Comparison of ENCODE assay signal across 9 cellular contexts in the genomic region with DNA sequence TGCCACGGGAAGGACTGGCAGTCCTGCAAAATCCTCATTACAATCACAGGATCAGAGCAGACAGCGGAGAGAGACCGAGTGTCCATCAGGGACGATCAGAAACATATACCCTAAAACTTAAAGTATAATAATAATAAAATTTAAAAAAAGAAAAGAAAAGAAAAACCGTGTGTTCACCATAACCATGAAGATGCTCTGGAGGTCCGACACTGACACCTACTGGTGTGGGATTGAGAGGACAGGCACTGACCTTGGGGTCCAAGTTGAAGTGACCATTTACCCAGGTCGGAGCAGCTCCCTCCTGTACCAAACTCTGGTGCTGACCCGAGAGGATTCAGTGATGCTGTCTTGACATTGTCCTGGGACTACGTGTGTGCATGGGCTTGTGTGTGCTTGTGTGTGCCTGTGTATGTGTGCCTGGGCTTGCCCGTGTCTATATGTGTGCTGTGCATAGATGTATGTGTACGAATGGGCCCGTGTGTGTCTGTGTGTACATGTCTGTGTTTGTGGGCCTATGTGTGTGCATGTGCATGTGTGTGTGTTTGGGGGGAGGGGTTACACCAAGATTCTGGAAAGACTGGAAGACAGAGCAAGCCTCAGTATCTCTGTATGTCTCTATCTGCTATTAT. TPM values are rescaled to one million over a fixed set of nuclear protein-coding genes. Genes with fewer than 3 reads are reported as not detected.
DNase-seq lines count a peak whose midpoint lies in the region; TF ChIP-seq lines count a peak whose summit lies in the region.
"Had no signal": no experiment of that assay in that cellular context is flagged by ENCODE, and none has a peak within 500 bp of the region (broad histone marks: within the 10 kb centered on the region; RNA-seq: fewer than 3 reads in every experiment).

No MANE protein-coding gene starts in this region.

- H3K4me1 ChIP-seq in H9 (ENCODE audit: insufficient read depth, low read length) = no peaks in the 10 kb centered on the region
- no peaks in the 10 kb centered on the region for H3K4me1 ChIP-seq in osteoblast (ENCODE audit: insufficient read depth, low read length)
- H3K4me1 ChIP-seq in ascending aorta = no peaks in the 10 kb centered on the region

- no peaks in the 10 kb centered on the region for H3K27me3 ChIP-seq in H9 (ENCODE audit: insufficient read depth, low read length)
- H3K27me3 ChIP-seq in osteoblast (ENCODE audit: insufficient read depth, low read length) = peaks cover 16% of the 10 kb centered on the region
- H3K27me3 ChIP-seq in ascending aorta = no peaks in the 10 kb centered on the region

- H3K9me3 ChIP-seq in H9 (ENCODE audit: control insufficient read depth, low read depth, low read length) (no peaks in the 10 kb centered on the region), osteoblast (ENCODE audit: low read depth, low read length) (no peaks in the 10 kb centered on the region), ascending aorta (no peaks in the 10 kb centered on the region)

- H3K4ac ChIP-seq in H9 (ENCODE audit: low read depth, low read length) = no peak overlapping the region

- no peak overlapping the region for H3K4me3 Mint-ChIP-seq in H9

- H2AK5ac ChIP-seq in H9 (ENCODE audit: insufficient read length, low read length) = no peak overlapping the region

- H3K18ac ChIP-seq in H9 (ENCODE audit: insufficient read length, low read depth, low read length) = no peak overlapping the region

- no peak overlapping the region for H3K27ac ChIP-seq in H9 (ENCODE audit: insufficient read length, low read depth, low read length)
- no peak overlapping the region for H3K27ac ChIP-seq in osteoblast (ENCODE audit: low read depth, low read length)
- H3K27ac ChIP-seq in ascending aorta = no peak overlapping the region

- H2BK120ac ChIP-seq in H9 (ENCODE audit: low read depth, low read length, poor library complexity, severe bottlenecking) = no peak overlapping the region

- no peak overlapping the region for H2BK15ac ChIP-seq in H9 (ENCODE audit: low read depth, low read length)

- H3K36me3 ChIP-seq in osteoblast (ENCODE audit: insufficient read depth, low read length) (no peaks in the 10 kb centered on the region), ascending aorta (no peaks in the 10 kb centered on the region)

- no peak overlapping the region for H3K56ac ChIP-seq in H9 (ENCODE audit: insufficient read length, low read depth, low read length)

- H3K23ac ChIP-seq in H9 (ENCODE audit: insufficient read length, low read depth, low read length) = no peak overlapping the region

- H2AFZ ChIP-seq in H9 (ENCODE audit: low read length) (no peak overlapping the region), osteoblast (ENCODE audit: low read length) (no peak overlapping the region)

- H3T11ph ChIP-seq in H9 (ENCODE audit: low read length) = no peak overlapping the region

- TF ChIP-seq POLR2A in erythroblast (IDR thresholded peaks at IDR 0.05; ENCODE audit: low read length) = no peak

- DNase-seq in NCI-H146 treated with DMSO at 0.1 percent for 48 hours (lab: John Stamatoyannopoulos, UW; ENCODE audit: unreplicated experiment) (peak; percentile 0), NCI-H146 (lab: John Stamatoyannopoulos, UW) (no peak), H9 (peak; percentile 70), SHP77 treated with DMSO at 0.1 percent for 48 hours (lab: John Stamatoyannopoulos, UW) (peak; percentile 33), erythroblast (lab: John Stamatoyannopoulos, UW) (peak; percentile 41 to 64), osteoblast (ENCODE audit: insufficient read length, low spot score, missing footprints) (no peak), ascending aorta (ENCODE audit: low spot score in 2 of 2) (no peak), dedifferentiated amniotic fluid mesenchymal stem cell (ENCODE audit: extremely low spot score) (no peak)

- H2BK5ac ChIP-seq in H9 (ENCODE audit: insufficient read length, low read length) = no peak overlapping the region

- H3K79me1 ChIP-seq in H9 (ENCODE audit: insufficient read depth, low read depth, low read length, poor library complexity, severe bottlenecking) = no peaks in the 10 kb centered on the region

- no peak overlapping the region for H4K5ac ChIP-seq in H9 (ENCODE audit: insufficient read length, low read depth, low read length)

- H3K36me3 Mint-ChIP-seq in H9 (ENCODE audit: insufficient read depth in 1 of 3, low read depth in 3 of 3) = no peaks in the 10 kb centered on the region

- no peak overlapping the region for H3K4me2 ChIP-seq in H9 (ENCODE audit: insufficient read depth, insufficient read length, low read length)
- H3K4me2 ChIP-seq in osteoblast (ENCODE audit: insufficient read depth, low read length) = no peak overlapping the region

- no peak overlapping the region for H2BK20ac ChIP-seq in H9 (ENCODE audit: low read depth, low read length, poor library complexity, severe bottlenecking)

- H3K27me3 Mint-ChIP-seq in H9 (ENCODE audit: low read depth) = peaks cover 33% of the 10 kb centered on the region

- H2BK12ac ChIP-seq in H9 (ENCODE audit: insufficient read length, low read depth, low read length) = no peak overlapping the region

- H3K9ac ChIP-seq in H9 (ENCODE audit: extremely low read depth, insufficient read length, low read length) = no peak overlapping the region

- H3K79me2 ChIP-seq in H9 (ENCODE audit: insufficient read depth, low read length) (no peaks in the 10 kb centered on the region), osteoblast (ENCODE audit: insufficient read depth, low read length) (no peaks in the 10 kb centered on the region)

- intact Hi-C loops in ascending aorta (cut with DNase I) = no loop called here

- WGBS in H9 (ENCODE audit: extremely low coverage, insufficient read length, low lambda C conversion rate) = no CpG with 5 or more reads among the region's 12 CpGs

- H4K91ac ChIP-seq in H9 (ENCODE audit: insufficient read length, low read depth, low read length) = no peak overlapping the region

- H3K23me2 ChIP-seq in H9 (ENCODE audit: insufficient read length, low read depth, low read length, poor library complexity, severe bottlenecking) = no peaks in the 10 kb centered on the region

- peaks cover 11 to 12% of the 10 kb centered on the region in 2 experiments for H3K4me1 Mint-ChIP-seq in H9

- H4K8ac ChIP-seq in H9 (replicated peaks; ENCODE audit: insufficient read length, low read depth, low read length) = no peak overlapping the region

- no peak overlapping the region for H3K14ac ChIP-seq in H9 (ENCODE audit: insufficient read depth, low read length)

- no peak overlapping the region for H3K4me3 ChIP-seq in osteoblast (ENCODE audit: insufficient read depth, low read length)
- H3K4me3 ChIP-seq in ascending aorta = no peak overlapping the region

- H3K27ac Mint-ChIP-seq in H9 = no peak overlapping the region; a peak in 1 of 7 replicates

- no peaks in the 10 kb centered on the region for H4K20me1 ChIP-seq in H9 (ENCODE audit: control insufficient read depth, insufficient read depth, insufficient read length)
- H4K20me1 ChIP-seq in osteoblast (ENCODE audit: insufficient read depth, low read length) = peaks cover 2% of the 10 kb centered on the region

- TF ChIP-seq CTCF in H9 (conservative IDR thresholded peaks at IDR 0.05) (peak; percentile 89), osteoblast (IDR thresholded peaks at IDR 0.05; ENCODE audit: extremely low read depth, low read depth, low read length) (peak; percentile 84), ascending aorta (IDR thresholded peaks at IDR 0.05) (peak in 1 of 3 experiments; percentile 44)

- 0 out of 5 replicates have a peak, but pooled peaks cover 0 to 1% of the 10 kb centered on the region in 2 experiments for H3K9me3 Mint-ChIP-seq in H9

RNA-seq across cellular contexts. Expression of a gene that starts 10.0 kb away (rescaled TPM):
- not detected in 2 replicates for total RNA-seq in H9 (2021)
- total RNA-seq in osteoblast = not detected in 2 replicates
- total RNA-seq in ascending aorta = not detected
- total RNA-seq: activated CD8-positive, alpha-beta memory T cell treated with anti-CD3 and anti-CD28 coated beads for 36 hours had no signal

RNA-seq across cellular contexts. Expression of a gene that starts 21.5 kb away (rescaled TPM):
- total RNA-seq in H9 (2021) (not detected in 2 replicates), osteoblast (under 0.01 TPM in 1 of 2 replicates, not detected in the other), ascending aorta (0.21 TPM)
- total RNA-seq: activated CD8-positive, alpha-beta memory T cell treated with anti-CD3 and anti-CD28 coated beads for 36 hours had no signal

RNA-seq across cellular contexts. Expression of a gene that starts 34.7 kb away (rescaled TPM):
- total RNA-seq in H9 (2021) (not detected in 2 replicates), osteoblast (not detected in 2 replicates), ascending aorta (not detected)
- total RNA-seq: activated CD8-positive, alpha-beta memory T cell treated with anti-CD3 and anti-CD28 coated beads for 36 hours had no signal

RNA-seq across cellular contexts. Expression of a gene that starts 56.1 kb away (rescaled TPM):
- total RNA-seq in H9 (2021) (not detected in 2 replicates), osteoblast (under 0.01 TPM in 1 of 2 replicates, not detected in the other), ascending aorta (not detected)
- total RNA-seq: activated CD8-positive, alpha-beta memory T cell treated with anti-CD3 and anti-CD28 coated beads for 36 hours had no signal

Comparison
In these comparisons a context has a peak if more than half of its experiments do, and no peak if none do; other contexts are left out.
1. DNase-seq: peak in NCI-H146 treated with DMSO at 0.1 percent for 48 hours (single experiment), H9 (single experiment), SHP77 treated with DMSO at 0.1 percent for 48 hours (single experiment) and erythroblast (2 of 2); none in NCI-H146 (single experiment), osteoblast (single experiment), ascending aorta (0 of 2) and dedifferentiated amniotic fluid mesenchymal stem cell (single experiment).